Comparison of ENCODE assay signal across 18 cellular contexts in the genomic region with DNA sequence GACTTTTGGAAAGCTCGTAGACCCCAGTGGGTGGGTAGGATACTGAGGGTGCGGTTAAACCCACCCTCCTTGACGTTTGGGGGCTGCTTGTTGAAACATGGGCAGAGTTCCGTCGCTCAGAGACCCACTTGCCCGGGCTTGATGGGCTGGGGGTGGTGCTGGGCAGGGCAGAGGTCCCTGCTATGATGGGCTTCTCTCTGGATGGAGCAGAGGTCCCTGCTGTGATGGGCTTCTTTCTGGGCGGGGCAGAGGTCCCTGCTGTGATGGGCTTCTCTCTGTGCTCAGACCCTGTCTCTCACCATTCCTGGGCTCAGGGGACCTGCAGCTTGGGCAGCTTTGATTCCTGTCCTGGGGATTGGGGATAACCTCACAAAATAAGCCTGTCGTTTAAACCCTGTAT. TPM values are rescaled to one million over a fixed set of nuclear protein-coding genes. Genes with fewer than 3 reads are reported as not detected.
DNase-seq lines count a peak whose midpoint lies in the region; ATAC-seq and TF ChIP-seq lines count a peak whose summit lies in the region.
"Had no signal": no experiment of that assay in that cellular context is flagged by ENCODE, and none has a peak within 500 bp of the region (broad histone marks: within the 10 kb centered on the region; RNA-seq: fewer than 3 reads in every experiment).

No MANE protein-coding gene starts in this region.

- intact Hi-C loops in left ventricle myocardium inferior (cut with micrococcal nuclease) (no loop called here), heart right ventricle (cut with DNase I) (no loop called here)

- no peak overlapping the region for H3K23ac ChIP-seq in mesendoderm (ENCODE audit: low read length)

- H4K8ac ChIP-seq in mesendoderm (ENCODE audit: low read depth, low read length) = no peak overlapping the region

- no peak overlapping the region for H2AK5ac ChIP-seq in mesendoderm (ENCODE audit: low read length)

- no peaks in the 10 kb centered on the region for H3K9me3 ChIP-seq in left ventricle myocardium inferior (replicated peaks)
- no peaks in the 10 kb centered on the region for H3K9me3 ChIP-seq in heart right ventricle
- H3K9me3 ChIP-seq in subcutaneous abdominal adipose tissue (ENCODE audit: control insufficient read depth in 5 of 5, low read length in 5 of 5) = no peaks in the 10 kb centered on the region
- H3K9me3 ChIP-seq: BLaER1 had no signal

- no peak overlapping the region for H2BK5ac ChIP-seq in mesendoderm (ENCODE audit: low read length)

- H3K79me2 ChIP-seq in mesendoderm (ENCODE audit: control insufficient read depth, insufficient read depth, low read length) = no peaks in the 10 kb centered on the region

- no peak for TF ChIP-seq CTCF in left ventricle myocardium inferior (IDR thresholded peaks at IDR 0.05; ENCODE audit: borderline replicate concordance)
- TF ChIP-seq CTCF in heart right ventricle (IDR thresholded peaks at IDR 0.05) = no peak
- TF ChIP-seq CTCF in VCaP (conservative IDR thresholded peaks at IDR 0.05) = no peak

- no peak overlapping the region for H2BK15ac ChIP-seq in mesendoderm (replicated peaks; ENCODE audit: low read depth)

- no peak overlapping the region for H3K4me3 ChIP-seq in left ventricle myocardium inferior
- H3K4me3 ChIP-seq in heart right ventricle = no peak overlapping the region
- no peak overlapping the region for H3K4me3 ChIP-seq in mesendoderm (ENCODE audit: low read length)
- no peak overlapping the region for H3K4me3 ChIP-seq in subcutaneous abdominal adipose tissue (ENCODE audit: low read depth in 1 of 5, low read length in 5 of 5)
- H3K4me3 ChIP-seq: BLaER1, GM23248 had no signal

- peak overlapping the region; percentile 19 for H3K27ac ChIP-seq in left ventricle myocardium inferior (replicated peaks)
- peak overlapping the region in 1 of 10 donors; percentile 48 for H3K27ac ChIP-seq in heart right ventricle
- peak overlapping the region; percentile 82; the same call in 1 of the 2 replicates for H3K27ac ChIP-seq in VCaP
- no peak overlapping the region for H3K27ac ChIP-seq in mesendoderm (ENCODE audit: low read depth, low read length)
- peak overlapping the region; percentile 30 for H3K27ac ChIP-seq in subcutaneous abdominal adipose tissue (ENCODE audit: low read depth, low read length)
- H3K27ac ChIP-seq: BLaER1, GM23248, HL-60 had no signal

- no peak overlapping the region for H2BK120ac ChIP-seq in mesendoderm (ENCODE audit: low read depth, low read length)

- H3K4me1 ChIP-seq in left ventricle myocardium inferior (peaks cover 22% of the 10 kb centered on the region), heart right ventricle (peaks cover 0 to 45% (median 4%) of the 10 kb centered on the region in 9 donors), mesendoderm (ENCODE audit: control insufficient read depth, low read depth, low read length) (peaks cover 5% of the 10 kb centered on the region), subcutaneous abdominal adipose tissue (ENCODE audit: control insufficient read depth in 5 of 5, insufficient read depth in 5 of 5, low read length in 5 of 5) (peaks cover 4 to 61% (median 29%) of the 10 kb centered on the region in 5 donors)

- no peaks in the 10 kb centered on the region for H3K36me3 ChIP-seq in left ventricle myocardium inferior
- peaks cover 0 to 2% (median 0%) of the 10 kb centered on the region in 9 donors for H3K36me3 ChIP-seq in heart right ventricle
- H3K36me3 ChIP-seq in mesendoderm (ENCODE audit: control insufficient read depth, insufficient read depth, low read length) = no peaks in the 10 kb centered on the region
- peaks cover 0 to 9% (median 0%) of the 10 kb centered on the region in 5 donors for H3K36me3 ChIP-seq in subcutaneous abdominal adipose tissue (ENCODE audit: control insufficient read depth in 5 of 5, insufficient read depth in 5 of 5, low read length in 5 of 5)
- H3K36me3 ChIP-seq: BLaER1 had no signal

- peak overlapping the region; percentile 63 for H3K4ac ChIP-seq in mesendoderm (ENCODE audit: low read depth, low read length)

- H4K5ac ChIP-seq in mesendoderm (ENCODE audit: low read length) = no peak overlapping the region

- H3K9ac ChIP-seq in mesendoderm (ENCODE audit: low read length) = no peak overlapping the region
- peak overlapping the region in 1 of 5 donors; percentile 20 for H3K9ac ChIP-seq in subcutaneous abdominal adipose tissue (ENCODE audit: low read length in 5 of 5)
- H3K9ac ChIP-seq: BLaER1, GM23248 had no signal

- peak overlapping the region; percentile 53 for H3K56ac ChIP-seq in mesendoderm (ENCODE audit: low read length)

- peak overlapping the region; percentile 39 for H3K18ac ChIP-seq in mesendoderm (ENCODE audit: low read length)

- DNase-seq in left ventricle myocardium inferior (no peak), heart right ventricle (no peak), mesendoderm (no peak)
- no peak for DNase-seq in activated CD4-positive, alpha-beta T cell treated with anti-CD3 and anti-CD28 coated beads, Interleukin-2, amount 50 U/mL, for 4 hours
- DNase-seq: 8988T; AML-193; CD8-positive, alpha-beta memory T cell; DMS53; GF-D8; GM23248; H9; IMR-90 had no signal

- ATAC-seq in heart right ventricle (no peak), GM21447 (IDR thresholded peaks at IDR 0.05; ENCODE audit: unreplicated experiment) (no peak), HG02884 (IDR thresholded peaks at IDR 0.05; ENCODE audit: unreplicated experiment) (no peak)

- 80 to 81% methylated on average over 8 of the region's 8 CpGs for WGBS in heart right ventricle, 2 donors
- no CpG with 5 or more reads among the region's 8 CpGs for WGBS in mesendoderm (ENCODE audit: extremely low coverage, insufficient coverage, low lambda C conversion rate)

- H3K79me1 ChIP-seq in mesendoderm (ENCODE audit: low read length) = no peaks in the 10 kb centered on the region

- H3K27me3 ChIP-seq in left ventricle myocardium inferior (ENCODE audit: low read depth) (peaks cover 55% of the 10 kb centered on the region), heart right ventricle (peaks cover 0 to 30% (median 0%) of the 10 kb centered on the region in 7 donors), mesendoderm (ENCODE audit: insufficient read depth, low read length, poor library complexity) (no peaks in the 10 kb centered on the region), subcutaneous abdominal adipose tissue (ENCODE audit: control insufficient read depth in 5 of 5, insufficient read depth in 4 of 5, low read length in 5 of 5) (peaks cover 0 to 3% (median 0%) of the 10 kb centered on the region in 5 donors)
- H3K27me3 ChIP-seq: BLaER1 had no signal

- no peak overlapping the region for H3K4me2 ChIP-seq in mesendoderm (ENCODE audit: low read length)
- H3K4me2 ChIP-seq: BLaER1 had no signal

RNA-seq across cellular contexts. Expression of a gene that starts 45.2 kb away (rescaled TPM):
- total RNA-seq in left ventricle myocardium inferior = 56.7 TPM
- total RNA-seq in heart right ventricle = 10 to 100 TPM; 35.4 to 78.9 (median 47.0) TPM
- 10 to 100 TPM; 20.7 to 55.9 TPM for polyA plus RNA-seq in heart right ventricle
- polyA plus RNA-seq in mesendoderm (2013, experiment 1 of 2) = 5.7 TPM
- 5.4 TPM for polyA plus RNA-seq in mesendoderm (2013, experiment 2 of 2)
